8 cellular contexts compared by ENCODE assay signal in genomic region chr14:59918824-59919581, GRCh38. TPM values are rescaled to one million over a fixed set of nuclear protein-coding genes. Genes with fewer than 3 reads are reported as not detected.
DNase-seq lines count a peak whose midpoint lies in the region; ATAC-seq and TF ChIP-seq lines count a peak whose summit lies in the region.

No MANE protein-coding gene starts in this region.

- H3K36me3 Mint-ChIP-seq in Calu3 (ENCODE audit: insufficient read depth, unreplicated experiment), result no peaks in the 10 kb centered on the region
- no peaks in the 10 kb centered on the region for H3K36me3 Mint-ChIP-seq in activated CD4-positive, alpha-beta memory T cell treated with anti-CD3 and anti-CD28 coated beads for 36 hours
- peaks cover 13% of the 10 kb centered on the region for H3K36me3 Mint-ChIP-seq in nephron (ENCODE audit: low read depth)

- H3K4me3 Mint-ChIP-seq in Calu3 (ENCODE audit: low read depth, unreplicated experiment) (peak overlapping the region; percentile 61), nephron (peak overlapping the region; percentile 86 to 91 (median 91))
- peak overlapping the region; percentile 45 for H3K4me3 Mint-ChIP-seq in activated CD4-positive, alpha-beta memory T cell treated with anti-CD3 and anti-CD28 coated beads for 36 hours

- H3K27ac Mint-ChIP-seq in Calu3 (ENCODE audit: unreplicated experiment) (no peak overlapping the region), nephron (peak overlapping the region in 2 of 3 experiments; percentile 4 to 72)
- no peak overlapping the region for H3K27ac Mint-ChIP-seq in activated CD4-positive, alpha-beta memory T cell treated with anti-CD3 and anti-CD28 coated beads for 36 hours

- no peak for ATAC-seq in HG02642 (IDR thresholded peaks at IDR 0.05; ENCODE audit: poor library complexity, unreplicated experiment)
- ATAC-seq in GM21528 (IDR thresholded peaks at IDR 0.05; ENCODE audit: low FRiP score, unreplicated experiment), result no peak

- BruUV-seq in Calu3 (replicated peaks; lab: Mats Ljungman, UMichigan), result no TSS peak

- no peaks in the 10 kb centered on the region for H3K4me1 Mint-ChIP-seq in Calu3 (ENCODE audit: low read depth, unreplicated experiment)
- peaks cover 2% of the 10 kb centered on the region for H3K4me1 Mint-ChIP-seq in activated CD4-positive, alpha-beta memory T cell treated with anti-CD3 and anti-CD28 coated beads for 36 hours (ENCODE audit: low read depth)
- H3K4me1 Mint-ChIP-seq in nephron, result no peaks in the 10 kb centered on the region

- TF ChIP-seq CTCF in Calu3 (IDR thresholded peaks at IDR 0.05; ENCODE audit: unreplicated experiment) (no peak), GM20000 (IDR thresholded peaks at IDR 0.05; ENCODE audit: extremely low read depth, missing control alignments) (no peak), nephron (IDR thresholded peaks at IDR 0.05; ENCODE audit: unreplicated experiment in 3 of 3) (peak; percentile 54 to 68 (median 54))

- POLR2A ChIA-PET in activated CD4-positive, alpha-beta memory T cell treated with anti-CD3 and anti-CD28 coated beads for 36 hours (lab: Charles Lee), result no interaction called here

- DNase-seq in Calu3 (no peak), GM20000 (ENCODE audit: low spot score) (peak; percentile 51), NCI-H1105 (lab: John Stamatoyannopoulos, UW) (peak; percentile 47), fibroblast of the conjunctiva (ENCODE audit: low read depth) (peak; percentile 14)
- DNase-seq in activated CD4-positive, alpha-beta memory T cell treated with anti-CD3 and anti-CD28 coated beads for 36 hours, result peak; percentile 22

- H3K27me3 Mint-ChIP-seq in Calu3 (ENCODE audit: unreplicated experiment) (peaks cover 52% of the 10 kb centered on the region), nephron (ENCODE audit: low read depth) (no peaks in the 10 kb centered on the region)
- peaks cover 41% of the 10 kb centered on the region for H3K27me3 Mint-ChIP-seq in activated CD4-positive, alpha-beta memory T cell treated with anti-CD3 and anti-CD28 coated beads for 36 hours

- intact Hi-C loops in Calu3 (cut with micrococcal nuclease; ENCODE audit: unreplicated experiment), result loop anchor here (1.0 kb wide), 1 partner anchor 287 kb away; no protein-coding TSS in a partner anchor
- intact Hi-C loops in activated CD4-positive, alpha-beta memory T cell treated with anti-CD3 and anti-CD28 coated beads for 36 hours (cut with micrococcal nuclease), result loop anchor here (1.0 kb wide), 1 partner anchor 287 kb away; no protein-coding TSS in a partner anchor

- H3K9me3 Mint-ChIP-seq in Calu3 (ENCODE audit: low read depth, unreplicated experiment) (no peaks in the 10 kb centered on the region), nephron (no peaks in the 10 kb centered on the region)
- no peaks in the 10 kb centered on the region for H3K9me3 Mint-ChIP-seq in activated CD4-positive, alpha-beta memory T cell treated with anti-CD3 and anti-CD28 coated beads for 36 hours

- CTCF ChIA-PET in Calu3 (lab: Charles Lee), result no interaction called here
- CTCF ChIA-PET in activated CD4-positive, alpha-beta memory T cell treated with anti-CD3 and anti-CD28 coated beads for 36 hours (lab: Charles Lee), result interaction anchor here (1.9 kb wide), 1 partner anchor 286 kb away, joined by 6 read pairs; no protein-coding TSS in a partner anchor

RNA-seq across cellular contexts. Expression of gene LRRC9, which starts 0.9 kb away (rescaled TPM):
- total RNA-seq in Calu3 (2022), result not detected in 2 replicates
- not detected for total RNA-seq in activated CD4-positive, alpha-beta memory T cell treated with anti-CD3 and anti-CD28 coated beads for 36 hours

RNA-seq across cellular contexts. Expression of gene RTN1, which starts 48.4 kb away (rescaled TPM):
- total RNA-seq in Calu3 (2022), result not detected in 2 replicates
- total RNA-seq in activated CD4-positive, alpha-beta memory T cell treated with anti-CD3 and anti-CD28 coated beads for 36 hours, result not detected

Comparison
In these comparisons a context has a peak if more than half of its experiments do, and no peak if none do; other contexts are left out.
1. H3K27ac Mint-ChIP-seq: peak in nephron (2 of 3); none in Calu3 (single experiment) and activated CD4-positive, alpha-beta memory T cell treated with anti-CD3 and anti-CD28 coated beads for 36 hours (single experiment).
2. CTCF ChIP-seq: peak in nephron (3 of 3); none in Calu3 (single experiment) and GM20000 (single experiment).
3. Peak in every context shown above with its lines, with median percentiles within 50 percentile points of each other: H3K4me3 Mint-ChIP-seq.